8 cellular contexts compared by ENCODE assay signal in genomic region chr6:31729515-31729978, GRCh38. TPM values are rescaled to one million over a fixed set of nuclear protein-coding genes. Genes with fewer than 3 reads are reported as not detected.
A peak's percentile ranks its signal among the peaks of the same experiment; 100 is the strongest.
DNase-seq lines count a peak whose midpoint lies in the region; ATAC-seq lines count a peak whose summit lies in the region.

No MANE protein-coding gene starts in this region.

- ATAC-seq in HG03097 (IDR thresholded peaks at IDR 0.05; ENCODE audit: low FRiP score, unreplicated experiment) (peak; percentile 33), GM21423 (IDR thresholded peaks at IDR 0.05; ENCODE audit: unreplicated experiment) (no peak)

- WGBS in esophagus, 2 donors: 0 to 1% methylated on average over 28 to 29 of the region's 29 CpGs

- peak overlapping the region; percentile 52; the same call in 1 of the 2 replicates for H3K4me3 ChIP-seq in GM08714 (ENCODE audit: low read length)
- H3K4me3 ChIP-seq in NT2/D1 (ENCODE audit: insufficient read length, low read depth): peak overlapping the region; percentile 66
- peak overlapping the region; percentile 74 to 80 for H3K4me3 ChIP-seq in esophagus (ENCODE audit: low read depth in 1 of 2, low read length in 2 of 2)
- peak overlapping the region; percentile 84 to 93 for H3K4me3 ChIP-seq in mucosa of rectum (ENCODE audit: low read length in 2 of 2)

- H3K27me3 ChIP-seq in NT2/D1 (ENCODE audit: insufficient read depth, insufficient read length): no peaks in the 10 kb centered on the region
- no peaks in the 10 kb centered on the region for H3K27me3 ChIP-seq in esophagus (ENCODE audit: control insufficient read depth in 1 of 2, insufficient read depth in 2 of 2, low read length in 2 of 2)
- no peaks in the 10 kb centered on the region for H3K27me3 ChIP-seq in mucosa of rectum (ENCODE audit: control insufficient read depth in 2 of 2, insufficient read depth in 2 of 2, low read length in 2 of 2)

- peak overlapping the region; percentile 96 to 99 for H3K27ac ChIP-seq in esophagus (ENCODE audit: low read depth in 2 of 2, low read length in 1 of 2)
- peak overlapping the region; percentile 98 for H3K27ac ChIP-seq in mucosa of rectum (ENCODE audit: low read depth in 2 of 2, low read length in 2 of 2)

- H3K9me3 ChIP-seq in NT2/D1 (ENCODE audit: insufficient read depth, low read length) (no peaks in the 10 kb centered on the region), esophagus (ENCODE audit: control insufficient read depth in 2 of 2, insufficient read depth in 1 of 2, low read depth in 1 of 2, low read length in 1 of 2) (no peaks in the 10 kb centered on the region), mucosa of rectum (ENCODE audit: control insufficient read depth in 2 of 2, low read length in 2 of 2) (no peaks in the 10 kb centered on the region)

- peak overlapping the region; percentile 83 for H3K9ac ChIP-seq in NT2/D1 (ENCODE audit: insufficient read length, low read depth)
- H3K9ac ChIP-seq in mucosa of rectum (ENCODE audit: low read depth in 1 of 2, low read length in 2 of 2): peak overlapping the region; percentile 78 to 84

- peak; percentile 86 for DNase-seq in NT2/D1 (ENCODE audit: low read depth, low spot score)
- DNase-seq in activated T-cell treated with anti-CD3 and anti-CD28 coated beads, Interleukin-2, amount 50 U/mL, for 1 hour: peak; percentile 86
- peak; percentile 66 for DNase-seq in stimulated activated CD8-positive, alpha-beta memory T cell treated with anti-CD3 and anti-CD28 coated beads, Interleukin-4, amount 100 ng/mL, for 24 hours (ENCODE audit: low read depth)

- peaks cover 71% of the 10 kb centered on the region for H3K36me3 ChIP-seq in NT2/D1 (ENCODE audit: insufficient read depth, insufficient read length, low read length)
- peaks cover 14 to 25% of the 10 kb centered on the region in 2 donors for H3K36me3 ChIP-seq in esophagus (ENCODE audit: control insufficient read depth in 2 of 2, insufficient read depth in 2 of 2, low read length in 1 of 2)
- peaks cover 45 to 46% of the 10 kb centered on the region in 2 donors for H3K36me3 ChIP-seq in mucosa of rectum (ENCODE audit: control insufficient read depth in 2 of 2, insufficient read depth in 2 of 2, low read length in 2 of 2)

- H3K4me1 ChIP-seq in NT2/D1 (ENCODE audit: insufficient read depth, insufficient read length) (peaks cover 5% of the 10 kb centered on the region), esophagus (ENCODE audit: control insufficient read depth in 2 of 2, insufficient read depth in 2 of 2, low read length in 1 of 2) (peaks cover 0 to 14% of the 10 kb centered on the region in 2 donors), mucosa of rectum (ENCODE audit: control insufficient read depth in 2 of 2, insufficient read depth in 2 of 2, low read length in 2 of 2) (peaks cover 43 to 50% of the 10 kb centered on the region in 2 donors)

RNA-seq across cellular contexts. Expression of gene DDAH2, which starts 0.4 kb away (rescaled TPM):
- polyA plus RNA-seq in esophagus: 10 to 100 TPM; 46.5 to 73.3 TPM

RNA-seq across cellular contexts. Expression of gene MPIG6B, which starts 6.4 kb away (rescaled TPM):
- polyA plus RNA-seq in esophagus: under 1 TPM; 0.49 to 0.88 TPM

RNA-seq across cellular contexts. Expression of gene CLIC1, which starts 6.8 kb away (rescaled TPM):
- polyA plus RNA-seq in esophagus: 100 to 1,000 TPM; 258 to 412 TPM

RNA-seq across cellular contexts. Expression of gene LY6G6C, which starts 8.0 kb away (rescaled TPM):
- 10 to 100 TPM; 17.2 to 21.9 TPM for polyA plus RNA-seq in esophagus

RNA-seq across cellular contexts. Expression of gene MSH5, which starts 10.3 kb away (rescaled TPM):
- 10 to 100 TPM in 1 of 2 donors, 1 to 10 TPM in 1; 6.3 to 15.8 TPM for polyA plus RNA-seq in esophagus
